In genomic region chr9:128689820-128690683, GRCh38 we compare ENCODE assay signal across 8 cellular contexts. TPM values are rescaled to one million over a fixed set of nuclear protein-coding genes. Genes with fewer than 3 reads are reported as not detected.
DNase-seq lines count a peak whose midpoint lies in the region; ATAC-seq, FAIRE-seq and TF ChIP-seq lines count a peak whose summit lies in the region.

No MANE protein-coding gene starts in this region.

- no peak for ATAC-seq in activated naive CD4-positive, alpha-beta T cell treated with anti-CD3 and anti-CD28 coated beads, Interleukin-2, amount 50 U/mL, for 72 hours
- no peak for ATAC-seq in left cardiac atrium

- peaks cover 31 to 45% of the 10 kb centered on the region in 2 donors for H3K36me3 Mint-ChIP-seq in activated naive CD4-positive, alpha-beta T cell treated with anti-CD3 and anti-CD28 coated beads, Interleukin-2, amount 50 U/mL, for 72 hours

- intact Hi-C loops in left cardiac atrium (cut with DNase I): loop anchor here in 1 of 2 donors (10.0 kb wide), 1 partner anchor 55 kb away; no protein-coding TSS in a partner anchor
- intact Hi-C loops in posterior cingulate gyrus (cut with DNase I): loop anchor here (2.0 kb wide), 1 partner anchor 33 kb away; the partner anchor contains the start of gene DYNC2I2

- no peaks in the 10 kb centered on the region for H3K9me3 Mint-ChIP-seq in activated naive CD4-positive, alpha-beta T cell treated with anti-CD3 and anti-CD28 coated beads, Interleukin-2, amount 50 U/mL, for 72 hours

- CTCF ChIA-PET in HEK293T (lab: Yijun Ruan, JAX): interaction anchor here (2.5 kb wide), 1 partner anchor 12 kb away, joined by 9 read pairs; the partner anchor contains the start of gene PKN3

- FAIRE-seq in RCC 7860 (lab: Jason Lieb, UNC): no peak

- POLR2A ChIA-PET in HEK293T (lab: Yijun Ruan, JAX): interaction anchor here (0.8 to 3.1 kb wide), 13 partner anchors 8 to 205 kb away, joined by 3 to 10 read pairs (median 4); partner anchors contain the start of genes DYNC2I2, ENDOG, SPOUT1 and ZDHHC12

- DNase-seq in CD1c-positive myeloid dendritic cell (ENCODE audit: extremely low spot score): peak; percentile 60
- peak; percentile 76 for DNase-seq in HEK293T (ENCODE audit: extremely low spot score)
- peak; percentile 5 for DNase-seq in RCC 7860 (ENCODE audit: low spot score)
- DNase-seq in activated naive CD4-positive, alpha-beta T cell treated with anti-CD3 and anti-CD28 coated beads, Interleukin-2, amount 50 U/mL, for 72 hours (ENCODE audit: low spot score in 2 of 2): no peak
- DNase-seq in left cardiac atrium: peak; percentile 53
- peak in 7 of 10 donors; percentile 20 to 81 (median 58) for DNase-seq in posterior cingulate gyrus
- DNase-seq in amniotic stem cell (lab: John Stamatoyannopoulos, UW): no peak
- no peak for DNase-seq in NCI-H1694 (lab: John Stamatoyannopoulos, UW)

- peak overlapping the region; percentile 89 to 98 for H3K27ac Mint-ChIP-seq in activated naive CD4-positive, alpha-beta T cell treated with anti-CD3 and anti-CD28 coated beads, Interleukin-2, amount 50 U/mL, for 72 hours

TF ChIP-seq in HEK293T, 16 proteins besides CTCF, POLR2A, EP300 and RAD21:
- TF ChIP-seq BHLHE40 (IDR thresholded peaks at IDR 0.05; ENCODE audit: borderline replicate concordance): no peak
- no peak for TF ChIP-seq ELF4 (IDR thresholded peaks at IDR 0.05)
- no peak for TF ChIP-seq NFRKB (IDR thresholded peaks at IDR 0.05)
- no peak for TF ChIP-seq CTBP1 (IDR thresholded peaks at IDR 0.05; ENCODE audit: borderline replicate concordance)
- no peak for TF ChIP-seq ARNT (IDR thresholded peaks at IDR 0.05)
- no peak for TF ChIP-seq SP1 (IDR thresholded peaks at IDR 0.05)
- TF ChIP-seq, protein P1, sequence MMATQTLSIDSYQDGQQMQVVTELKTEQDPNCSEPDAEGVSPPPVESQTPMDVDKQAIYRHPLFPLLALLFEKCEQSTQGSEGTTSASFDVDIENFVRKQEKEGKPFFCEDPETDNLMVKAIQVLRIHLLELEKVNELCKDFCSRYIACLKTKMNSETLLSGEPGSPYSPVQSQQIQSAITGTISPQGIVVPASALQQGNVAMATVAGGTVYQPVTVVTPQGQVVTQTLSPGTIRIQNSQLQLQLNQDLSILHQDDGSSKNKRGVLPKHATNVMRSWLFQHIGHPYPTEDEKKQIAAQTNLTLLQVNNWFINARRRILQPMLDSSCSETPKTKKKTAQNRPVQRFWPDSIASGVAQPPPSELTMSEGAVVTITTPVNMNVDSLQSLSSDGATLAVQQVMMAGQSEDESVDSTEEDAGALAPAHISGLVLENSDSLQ (IDR thresholded peaks at IDR 0.05): no peak
- TF ChIP-seq HDGF (IDR thresholded peaks at IDR 0.05; ENCODE audit: borderline replicate concordance): no peak
- TF ChIP-seq LEF1 (IDR thresholded peaks at IDR 0.05; ENCODE audit: borderline replicate concordance): no peak
- no peak for TF ChIP-seq L3MBTL2 (conservative IDR thresholded peaks at IDR 0.05)
- no peak for TF ChIP-seq ZNF384 (IDR thresholded peaks at IDR 0.05)
- no peak for TF ChIP-seq SUZ12 (IDR thresholded peaks at IDR 0.05)
- TF ChIP-seq TARDBP (IDR thresholded peaks at IDR 0.05): no peak
- TF ChIP-seq FOXA1 (IDR thresholded peaks at IDR 0.05): no peak
- TF ChIP-seq FOXK2 (IDR thresholded peaks at IDR 0.05): no peak
- no peak for TF ChIP-seq FOXM1 (IDR thresholded peaks at IDR 0.05; ENCODE audit: borderline replicate concordance)

RNA-seq across cellular contexts. Expression of gene SET, which starts 1.0 kb away (rescaled TPM):
- 100 to 1,000 TPM; 499 to 548 TPM for total RNA-seq in activated naive CD4-positive, alpha-beta T cell treated with anti-CD3 and anti-CD28 coated beads, Interleukin-2, amount 50 U/mL, for 72 hours
- total RNA-seq in left cardiac atrium: 100 to 1,000 TPM; 158 to 191 TPM

RNA-seq across cellular contexts. Expression of gene PKN3, which starts 12.3 kb away (rescaled TPM):
- 10 to 100 TPM; 10.7 to 14.0 TPM for total RNA-seq in activated naive CD4-positive, alpha-beta T cell treated with anti-CD3 and anti-CD28 coated beads, Interleukin-2, amount 50 U/mL, for 72 hours
- total RNA-seq in left cardiac atrium: 10 to 100 TPM in 1 of 2 donors, 1 to 10 TPM in 1; 6.2 to 11.2 TPM

RNA-seq across cellular contexts. Expression of gene DYNC2I2, which starts 33.4 kb away (rescaled TPM):
- 10 to 100 TPM; 22.2 to 27.3 TPM for total RNA-seq in activated naive CD4-positive, alpha-beta T cell treated with anti-CD3 and anti-CD28 coated beads, Interleukin-2, amount 50 U/mL, for 72 hours
- 10 to 100 TPM; 12.8 to 20.3 TPM for total RNA-seq in left cardiac atrium

RNA-seq across cellular contexts. Expression of gene ZDHHC12, which starts 33.9 kb away (rescaled TPM):
- 10 to 100 TPM; 56.2 to 59.9 TPM for total RNA-seq in activated naive CD4-positive, alpha-beta T cell treated with anti-CD3 and anti-CD28 coated beads, Interleukin-2, amount 50 U/mL, for 72 hours
- total RNA-seq in left cardiac atrium: 10 to 100 TPM in 1 of 2 donors, 1 to 10 TPM in 1; 8.3 to 13.8 TPM

Comparison
In these comparisons a context has a peak if more than half of its experiments do, and no peak if none do; other contexts are left out.
1. DNase-seq: peak in CD1c-positive myeloid dendritic cell (single experiment), HEK293T (single experiment), RCC 7860 (single experiment), left cardiac atrium (single experiment) and posterior cingulate gyrus (7 of 10); none in activated naive CD4-positive, alpha-beta T cell treated with anti-CD3 and anti-CD28 coated beads, Interleukin-2, amount 50 U/mL, for 72 hours (0 of 2), amniotic stem cell (single experiment) and NCI-H1694 (single experiment).